ENCODE assay signal across 26 cellular contexts in the genomic region with DNA sequence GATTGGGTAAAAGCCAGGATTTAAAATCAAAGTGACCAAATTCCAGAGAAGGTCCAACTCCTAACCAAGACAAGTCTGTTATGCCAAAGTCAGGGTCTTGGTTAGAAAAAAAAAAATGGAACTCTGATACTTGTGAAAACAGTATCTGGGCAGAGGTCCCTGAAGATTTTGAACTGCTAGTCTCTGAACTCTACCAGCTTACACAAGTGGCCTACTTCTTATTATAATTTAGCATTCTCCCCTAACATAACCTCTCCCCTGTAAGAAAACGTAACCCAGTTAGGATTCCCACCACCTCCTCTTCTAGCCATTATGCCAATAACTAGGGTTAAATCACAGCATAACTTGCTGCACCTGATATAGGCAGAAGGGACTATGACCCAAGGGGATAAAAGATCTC.
"Had no signal": no experiment of that assay in that cellular context is flagged by ENCODE, and none has a peak within 500 bp of the region (broad histone marks: within the 10 kb centered on the region; RNA-seq: fewer than 3 reads in every experiment).

No MANE protein-coding gene starts in this region.

- H3K27me3 ChIP-seq: neural progenitor cell, ovary, spleen, thyroid gland, tibial nerve, upper lobe of left lung, vagina had no signal

- H3K9me3 ChIP-seq: ovary, psoas muscle, spleen, thoracic aorta, thyroid gland, tibial nerve, upper lobe of left lung, vagina had no signal

- H3K4me3 ChIP-seq: neural progenitor cell, ovary, psoas muscle, skin epidermis, smooth muscle cell, spleen, thoracic aorta, thyroid gland, tibial nerve, upper lobe of left lung, vagina had no signal

- H3K4me1 ChIP-seq: neural progenitor cell, parathyroid adenoma, psoas muscle, spleen, thyroid gland, tibial nerve, upper lobe of left lung, vagina had no signal

- H3K36me3 ChIP-seq: neural progenitor cell, ovary, spleen, thoracic aorta, thyroid gland, tibial nerve, upper lobe of left lung, vagina had no signal

- H3K9ac ChIP-seq: neural progenitor cell, parathyroid adenoma had no signal

- ATAC-seq: naive thymus-derived CD4-positive, alpha-beta T cell; natural killer cell; psoas muscle; stimulated activated memory B cell treated with anti-CD40 and anti-IgM and Interleukin-4, amounts not matched to agents 10 μg/mL and 1 μg/mL and 100 μg/mL, for 72 hours; stimulated activated naive CD8-positive, alpha-beta T cell treated with anti-CD3 and anti-CD28 coated beads, Interleukin-15, amount 100 ng/mL, for 72 hours; stimulated activated naive CD8-positive, alpha-beta T cell treated with anti-CD3 and anti-CD28 coated beads, Interleukin-15, Interleukin-2, amounts not matched to agents 100 U/mL and 50 U/mL, for 24 hours had no signal

- H3K27ac ChIP-seq: neural progenitor cell, ovary, parathyroid adenoma, psoas muscle, skin epidermis, spleen, thoracic aorta, thyroid gland, tibial nerve, upper lobe of left lung, vagina had no signal

- DNase-seq: naive thymus-derived CD4-positive, alpha-beta T cell; natural killer cell; occipital lobe; ovary; posterior cingulate gyrus; spleen; stimulated activated CD4-positive, alpha-beta T cell treated with anti-CD3 and anti-CD28 coated beads, Interleukin-12 subunit alpha, Interleukin-12 subunit beta, amount 100 ng/mL, for 4 hours; stimulated activated CD4-positive, alpha-beta T cell treated with anti-CD3 and anti-CD28 coated beads, Interleukin-1b, Interleukin-23, amount 100 ng/mL, for 48 hours; stimulated activated CD4-positive, alpha-beta T cell treated with anti-CD3 and anti-CD28 coated beads, Interleukin-4, amount 100 ng/mL, for 1 hour; stimulated activated CD4-positive, alpha-beta T cell treated with anti-CD3 and anti-CD28 coated beads, Interleukin-4, amount 100 ng/mL, for 4 hours; stimulated activated CD8-positive, alpha-beta memory T cell treated with anti-CD3 and anti-CD28 coated beads, Interleukin-4, amount 100 ng/mL, for 48 hours; stimulated activated naive CD4-positive, alpha-beta T cell; stimulated activated naive CD8-positive, alpha-beta T cell treated with anti-CD3 and anti-CD28 coated beads, Interleukin-15, amount 100 ng/mL, for 72 hours; stimulated activated naive CD8-positive, alpha-beta T cell treated with anti-CD3 and anti-CD28 coated beads, Interleukin-15, Interleukin-2, amounts not matched to agents 100 U/mL and 50 U/mL, for 24 hours; trophoblast cell; upper lobe of left lung had no signal
